1 cellular context compared by ENCODE assay signal in genomic region chr7:23298885-23299769, GRCh38.
TF ChIP-seq lines count a peak whose summit lies in the region.

TSS of gene MALSU1 (plus strand) at chr7:23299339. CDS start at chr7:23299353, 14 bp downstream.

TF ChIP-seq in K562, 482 proteins besides CTCF, POLR2A, EP300 and RAD21 (continued from another document):
- TF ChIP-seq RREB1 (CRISPR knock-in tag; IDR thresholded peaks at IDR 0.05) (no peak), E2F8 (IDR thresholded peaks at IDR 0.05; ENCODE audit: low read depth, partially characterized antibody) (no peak), KDM5B (IDR thresholded peaks at IDR 0.05; ENCODE audit: insufficient replicate concordance, low read depth, low read length) (peak; percentile 90), TAF9B (IDR thresholded peaks at IDR 0.05; ENCODE audit: partially characterized antibody) (peak; percentile 59), MLX (CRISPR knock-in tag; conservative IDR thresholded peaks at IDR 0.05) (no peak), ELF4 (CRISPR knock-in tag; IDR thresholded peaks at IDR 0.05) (0 out of 2 replicates have a peak, but pooled peaks have one; percentile 23), ZFP36 (IDR thresholded peaks at IDR 0.05; ENCODE audit: low read depth, low read length, partially characterized antibody) (no peak), FOXM1 (IDR thresholded peaks at IDR 0.05; ENCODE audit: low read depth) (no peak), FOXM1 (CRISPR knock-in tag; IDR thresholded peaks at IDR 0.05; ENCODE audit: low read depth) (peak; percentile 82; the same call in 1 of the 2 replicates), ETS1 (conservative IDR thresholded peaks at IDR 0.05; ENCODE audit: control insufficient read depth, low read depth, low read length) (peak; percentile 81; the same call in 1 of the 2 replicates), ASH1L (IDR thresholded peaks at IDR 0.05; ENCODE audit: borderline replicate concordance, low read depth, partially characterized antibody) (no peak), PHB2 (IDR thresholded peaks at IDR 0.05; ENCODE audit: low read depth) (peak; percentile 60), NR2C2 (CRISPR knock-in tag; IDR thresholded peaks at IDR 0.05) (peak; percentile 98), NR2C2 (tag; IDR thresholded peaks at IDR 0.05) (peak; percentile 99), ZNF740 (CRISPR knock-in tag; IDR thresholded peaks at IDR 0.05) (no peak), ZNF740 (tag; IDR thresholded peaks at IDR 0.05) (no peak), TFAM (CRISPR knock-in tag; conservative IDR thresholded peaks at IDR 0.05) (no peak), SMARCE1 (IDR thresholded peaks at IDR 0.05) (no peak), NR2F6 (CRISPR knock-in tag; IDR thresholded peaks at IDR 0.05) (no peak), SIN3B (IDR thresholded peaks at IDR 0.05; ENCODE audit: low read depth) (peak; percentile 95), MED1 (CRISPR knock-in tag; IDR thresholded peaks at IDR 0.05; ENCODE audit: borderline replicate concordance) (no peak), SRSF7 (optimal IDR thresholded peaks at IDR 0.05; ENCODE audit: low read depth, low read length) (no peak), POLR2B (IDR thresholded peaks at IDR 0.05; ENCODE audit: low read depth, partially characterized antibody) (peak; percentile 72), ZNF583 (CRISPR knock-in tag; IDR thresholded peaks at IDR 0.05) (no peak), HDAC8 (tag; IDR thresholded peaks at IDR 0.05) (0 out of 2 replicates have a peak, but pooled peaks have one; percentile 59), POLR2H (tag; IDR thresholded peaks at IDR 0.05; ENCODE audit: low read depth) (peak; percentile 81), CHCHD3 (CRISPR knock-in tag; IDR thresholded peaks at IDR 0.05) (no peak), ZNF449 (CRISPR knock-in tag; IDR thresholded peaks at IDR 0.05) (no peak), NUFIP1 (IDR thresholded peaks at IDR 0.05; ENCODE audit: partially characterized antibody) (no peak), TCF15 (CRISPR knock-in tag; IDR thresholded peaks at IDR 0.05) (no peak), SMAD1 (IDR thresholded peaks at IDR 0.05; ENCODE audit: low read depth, low read length, partially characterized antibody) (no peak), MLLT1 (IDR thresholded peaks at IDR 0.05) (no peak), ZNF639 (CRISPR knock-in tag; conservative IDR thresholded peaks at IDR 0.05 in 1 of 2, IDR thresholded peaks at IDR 0.05 in 1 of 2) (peak in 1 of 2 experiments; percentile 81; a peak in 2 of 4 replicates), CHAMP1 (IDR thresholded peaks at IDR 0.05) (no peak), XRCC4 (IDR thresholded peaks at IDR 0.05; ENCODE audit: extremely low read depth, insufficient read depth, insufficient read length) (no peak), ZNF57 (CRISPR knock-in tag; IDR thresholded peaks at IDR 0.05) (no peak), TFAP4 (CRISPR knock-in tag; IDR thresholded peaks at IDR 0.05; ENCODE audit: borderline replicate concordance) (peak; percentile 80), HNRNPLL (IDR thresholded peaks at IDR 0.05; ENCODE audit: low read depth, low read length, poor library complexity, severe bottlenecking) (peak; percentile 71)
